Comparison of ENCODE assay signal across 30 cellular contexts in genomic region chr19:18350490-18350889, GRCh38. TPM values are rescaled to one million over a fixed set of nuclear protein-coding genes. Genes with fewer than 3 reads are reported as not detected.
"Had no signal": no experiment of that assay in that cellular context is flagged by ENCODE, and none has a peak within 500 bp of the region (broad histone marks: within the 10 kb centered on the region; RNA-seq: fewer than 3 reads in every experiment).

No MANE protein-coding gene starts in this region.

- DNase-seq: activated CD4-positive, alpha-beta T cell treated with anti-CD3 and anti-CD28 coated beads for 4 hours; activated CD4-positive, alpha-beta T cell treated with anti-CD3 and anti-CD28 coated beads, Interleukin-2, amount 50 U/mL, for 4 hours; activated naive CD4-positive, alpha-beta T cell; activated T-cell treated with anti-CD3 and anti-CD28 coated beads for 4 hours; activated T-cell treated with anti-CD3 and anti-CD28 coated beads, Interleukin-2, amount 50 U/mL, for 72 hours; endodermal cell; foreskin keratinocyte; heart left ventricle; hypothalamus; immature natural killer cell; kidney; left colon; mammary epithelial cell; naive B cell; nephron progenitor cell; ovary; stimulated activated CD4-positive, alpha-beta T cell treated with anti-CD3 and anti-CD28 coated beads, Interleukin-12 subunit alpha, Interleukin-12 subunit beta, amount 100 ng/mL, for 4 hours; stimulated activated CD4-positive, alpha-beta T cell treated with anti-CD3 and anti-CD28 coated beads, Interleukin-4, amount 100 ng/mL, for 1 hour; stimulated activated naive CD8-positive, alpha-beta T cell treated with anti-CD3 and anti-CD28 coated beads, Interleukin-15, amount 100 ng/mL, for 72 hours; substantia nigra; thyroid gland; upper lobe of left lung had no signal

- H3K27ac ChIP-seq: esophagus muscularis mucosa, foreskin keratinocyte, heart left ventricle, ovary, skin epidermis, thyroid gland, upper lobe of left lung had no signal

- ATAC-seq: activated naive CD4-positive, alpha-beta T cell treated with anti-CD3 and anti-CD28 coated beads, Interleukin-2, amount 50 U/mL, for 72 hours; activated T-cell treated with anti-CD3 and anti-CD28 coated beads, Interleukin-2, amount 50 U/mL, for 72 hours; foreskin keratinocyte; heart left ventricle; left colon; sciatic nerve; stimulated activated naive CD8-positive, alpha-beta T cell treated with anti-CD3 and anti-CD28 coated beads, Interleukin-15, amount 100 ng/mL, for 72 hours had no signal

- H3K27me3 ChIP-seq: esophagus muscularis mucosa, foreskin keratinocyte, heart left ventricle, ovary, thyroid gland, upper lobe of left lung had no signal

- H3K4me1 ChIP-seq: foreskin keratinocyte, thyroid gland, upper lobe of left lung had no signal

- H3K36me3 ChIP-seq: ovary had no signal

- H3K4me3 ChIP-seq: esophagus muscularis mucosa, heart left ventricle, ovary, skin epidermis, thyroid gland, upper lobe of left lung had no signal

- FAIRE-seq: bronchial epithelial cell, kidney had no signal

- H3K9me3 ChIP-seq: esophagus muscularis mucosa, heart left ventricle, ovary, thyroid gland, upper lobe of left lung had no signal

RNA-seq across cellular contexts. Expression of gene GDF15, which starts 35.5 kb away (rescaled TPM):
- polyA plus RNA-seq: immature natural killer cell had no signal

RNA-seq across cellular contexts. Expression of gene LRRC25, which starts 46.9 kb away (rescaled TPM):
- total RNA-seq: activated naive CD4-positive, alpha-beta T cell treated with anti-CD3 and anti-CD28 coated beads, Interleukin-2, amount 50 U/mL, for 72 hours; activated T-cell treated with anti-CD3 and anti-CD28 coated beads, Interleukin-2, amount 50 U/mL, for 72 hours; bronchial epithelial cell; endodermal cell; foreskin keratinocyte; mammary epithelial cell; mesothelial cell of epicardium; progenitor cell of endocrine pancreas; renal cortical epithelial cell had no signal
- polyA plus RNA-seq: foreskin keratinocyte, mammary epithelial cell had no signal
